15 cellular contexts compared by ENCODE assay signal in genomic region chr2:149020432-149020851, GRCh38. TPM values are rescaled to one million over a fixed set of nuclear protein-coding genes. Genes with fewer than 3 reads are reported as not detected.
DNase-seq lines count a peak whose midpoint lies in the region; ATAC-seq, FAIRE-seq and TF ChIP-seq lines count a peak whose summit lies in the region.
"Had no signal": no experiment of that assay in that cellular context is flagged by ENCODE, and none has a peak within 500 bp of the region (broad histone marks: within the 10 kb centered on the region; RNA-seq: fewer than 3 reads in every experiment).

No MANE protein-coding gene starts in this region.

- no peaks in the 10 kb centered on the region for H3K27me3 ChIP-seq in brain microvascular endothelial cell (replicated peaks)
- H3K27me3 ChIP-seq: gastrocnemius medialis had no signal

- H3K4me3 ChIP-seq in brain microvascular endothelial cell (ENCODE audit: low read depth, low read length) = no peak overlapping the region
- H3K4me3 ChIP-seq: gastrocnemius medialis, K562 had no signal

- H3K27ac Mint-ChIP-seq in activated B cell treated with CpG ODN at 0.5 μM for 24 hours = peak overlapping the region; percentile 91
- H3K27ac Mint-ChIP-seq: CD8-positive, alpha-beta T cell had no signal

- FAIRE-seq in GM12891 (lab: Jason Lieb, UNC) = peak; percentile 80
- FAIRE-seq: K562 had no signal

- H3K9me3 Mint-ChIP-seq in activated B cell treated with CpG ODN at 0.5 μM for 24 hours = no peaks in the 10 kb centered on the region
- H3K9me3 Mint-ChIP-seq: CD8-positive, alpha-beta T cell had no signal

- no peaks in the 10 kb centered on the region for H3K27me3 Mint-ChIP-seq in activated B cell treated with CpG ODN at 0.5 μM for 24 hours

- H3K36me3 Mint-ChIP-seq in activated B cell treated with CpG ODN at 0.5 μM for 24 hours (ENCODE audit: low read depth) = no peaks in the 10 kb centered on the region
- H3K36me3 Mint-ChIP-seq: CD8-positive, alpha-beta T cell had no signal

- POLR2A ChIA-PET in activated B cell treated with CpG ODN at 0.5 μM for 24 hours (lab: Charles Lee) = interaction anchor here (1.1 to 1.3 kb wide), 2 partner anchors 17 to 567 kb away, joined by 3 read pairs; no protein-coding TSS in a partner anchor

- H3K36me3 ChIP-seq in brain microvascular endothelial cell (replicated peaks) = no peaks in the 10 kb centered on the region
- H3K36me3 ChIP-seq: gastrocnemius medialis had no signal

- no peak overlapping the region for H3K4me3 Mint-ChIP-seq in activated B cell treated with CpG ODN at 0.5 μM for 24 hours
- H3K4me3 Mint-ChIP-seq: CD8-positive, alpha-beta T cell had no signal

- ATAC-seq in GM21423 (IDR thresholded peaks at IDR 0.05; ENCODE audit: unreplicated experiment) (peak; percentile 33), HG03354 (IDR thresholded peaks at IDR 0.05; ENCODE audit: poor library complexity, severe bottlenecking, unreplicated experiment) (peak; percentile 18), activated B cell treated with CpG ODN at 0.5 μM for 24 hours (ENCODE audit: low read depth) (peak; percentile 7)
- ATAC-seq: CD8-positive, alpha-beta T cell; gastrocnemius medialis; K562 had no signal

- TF ChIP-seq CTCF in activated B cell treated with CpG ODN at 0.5 μM for 24 hours (IDR thresholded peaks at IDR 0.05) (no peak), brain microvascular endothelial cell (IDR thresholded peaks at IDR 0.05; ENCODE audit: low read depth, low read length, missing control alignments) (no peak)

- H3K27ac ChIP-seq in brain microvascular endothelial cell = no peak overlapping the region
- H3K27ac ChIP-seq: gastrocnemius medialis had no signal

- 0 out of 2 replicates have a peak, but pooled peaks have one; percentile 37 for TF ChIP-seq POLR2A in GM12891 (IDR thresholded peaks at IDR 0.05; ENCODE audit: low read depth, low read length)
- TF ChIP-seq POLR2A in erythroblast (IDR thresholded peaks at IDR 0.05; ENCODE audit: low read length) = no peak

- intact Hi-C loops in activated B cell treated with CpG ODN at 0.5 μM for 24 hours (cut with micrococcal nuclease) = loop anchor here (5.0 kb wide), 1 partner anchor 127 kb away; no protein-coding TSS in a partner anchor

- CTCF ChIA-PET in activated B cell treated with CpG ODN at 0.5 μM for 24 hours (lab: Charles Lee) = interaction anchor here (1.1 kb wide), 1 partner anchor 9 kb away, joined by 3 read pairs; no protein-coding TSS in a partner anchor

- DNase-seq in GM12891 (ENCODE audit: insufficient read length, low spot score) (no peak), activated B cell treated with CpG ODN at 0.5 μM for 24 hours (no peak), GM03348 (ENCODE audit: low spot score) (no peak), NCI-H1092 (lab: John Stamatoyannopoulos, UW) (no peak), erythroblast (lab: John Stamatoyannopoulos, UW) (no peak), brain microvascular endothelial cell (no peak)
- DNase-seq: amygdala; CD8-positive, alpha-beta T cell; gastrocnemius medialis; nucleus accumbens; stimulated activated naive CD4-positive, alpha-beta T cell had no signal

- in situ Hi-C loops in brain microvascular endothelial cell (cut with HindIII; ENCODE audit: low pct_ligation_motif_present, low sequenced_read_pairs) = no loop called here

- H3K4me1 Mint-ChIP-seq in activated B cell treated with CpG ODN at 0.5 μM for 24 hours = peaks cover 55% of the 10 kb centered on the region

TF ChIP-seq in GM12891, 5 proteins besides CTCF, POLR2A, EP300 and RAD21:
- no peak for TF ChIP-seq SPI1 (IDR thresholded peaks at IDR 0.05; ENCODE audit: low read depth, low read length)
- TF ChIP-seq POLR2AphosphoS5 (IDR thresholded peaks at IDR 0.05; ENCODE audit: low read depth, low read length) = no peak; the same call in 1 of the 2 replicates
- TF ChIP-seq PAX5 (IDR thresholded peaks at IDR 0.05; ENCODE audit: insufficient read depth, low read length, severe bottlenecking) = no peak
- peak; percentile 50; the same call in 1 of the 2 replicates for TF ChIP-seq TAF1 (IDR thresholded peaks at IDR 0.05; ENCODE audit: low read depth, low read length)

RNA-seq across cellular contexts. Expression of gene LYPD6B, which starts 18.1 kb away (rescaled TPM):
- polyA plus RNA-seq in GM12891 (2012; ENCODE audit: low read depth, missing spikeins) = 2.2 TPM
- 0.58 and 1.4 TPM in 2 replicates for total RNA-seq in activated B cell treated with CpG ODN at 0.5 μM for 24 hours
- total RNA-seq: CD8-positive, alpha-beta T cell; gastrocnemius medialis; K562; T-helper 2 cell treated with Interferon-gamma antibody and Interleukin-4, amounts not matched to agents 100 ng/mL and 5 ng/mL, for 36 hours had no signal
- polyA plus RNA-seq: K562 had no signal
